In genomic region chr12:45670339-45671065, GRCh38 we compare ENCODE assay signal across 10 cellular contexts. TPM values are rescaled to one million over a fixed set of nuclear protein-coding genes. Genes with fewer than 3 reads are reported as not detected.
DNase-seq lines count a peak whose midpoint lies in the region; ATAC-seq and TF ChIP-seq lines count a peak whose summit lies in the region.
"Had no signal": no experiment of that assay in that cellular context is flagged by ENCODE, and none has a peak within 500 bp of the region (broad histone marks: within the 10 kb centered on the region; RNA-seq: fewer than 3 reads in every experiment).

No MANE protein-coding gene starts in this region.

- H3K4me1 Mint-ChIP-seq in osteocyte (ENCODE audit: unreplicated experiment): peaks cover 3% of the 10 kb centered on the region

- no peak overlapping the region for H3K27ac Mint-ChIP-seq in osteocyte (ENCODE audit: unreplicated experiment)

- H3K36me3 Mint-ChIP-seq in osteocyte (ENCODE audit: unreplicated experiment): no peaks in the 10 kb centered on the region

- intact Hi-C loops in stomach (cut with DNase I; ENCODE audit: low total_unique reads): no loop called here

- TF ChIP-seq CTCF in AG10803 (conservative IDR thresholded peaks at IDR 0.05; ENCODE audit: low read length) (no peak), osteocyte (IDR thresholded peaks at IDR 0.05) (no peak), stomach (IDR thresholded peaks at IDR 0.05) (no peak)

- ATAC-seq in GM19035 (IDR thresholded peaks at IDR 0.05; ENCODE audit: unreplicated experiment) (peak; percentile 52), HG03108 (IDR thresholded peaks at IDR 0.05; ENCODE audit: unreplicated experiment) (peak; percentile 46)

- no peaks in the 10 kb centered on the region for H3K27me3 ChIP-seq in stomach
- H3K27me3 ChIP-seq: upper lobe of left lung had no signal

- no peak for TF ChIP-seq EP300 in stomach (IDR thresholded peaks at IDR 0.05)

- H3K27me3 Mint-ChIP-seq in osteocyte (ENCODE audit: unreplicated experiment): peaks cover 20% of the 10 kb centered on the region

- no peak for TF ChIP-seq POLR2A in stomach (IDR thresholded peaks at IDR 0.05)

- no peak overlapping the region for H3K4me3 Mint-ChIP-seq in osteocyte (ENCODE audit: unreplicated experiment)

- no peaks in the 10 kb centered on the region for H3K36me3 ChIP-seq in stomach
- H3K36me3 ChIP-seq: upper lobe of left lung had no signal

- WGBS in stomach, 5 donors: 68 to 90% (median 86%) methylated on average over 5 of the region's 5 CpGs

- no peaks in the 10 kb centered on the region for H3K9me3 Mint-ChIP-seq in osteocyte (ENCODE audit: unreplicated experiment)

- no peaks in the 10 kb centered on the region for H3K9me3 ChIP-seq in stomach
- H3K9me3 ChIP-seq: upper lobe of left lung had no signal

- H3K27ac ChIP-seq in stomach: no peak overlapping the region
- H3K27ac ChIP-seq: upper lobe of left lung had no signal

- DNase-seq in AG10803 (ENCODE audit: low read depth) (peak; percentile 39), UCSD-AML1 (lab: John Stamatoyannopoulos, UW; ENCODE audit: unreplicated experiment) (peak; percentile 15), retina (no peak), osteocyte (ENCODE audit: extremely low spot score, unreplicated experiment) (no peak), stomach (no peak)
- no peak for DNase-seq in stimulated activated CD4-positive, alpha-beta T cell treated with anti-CD3 and anti-CD28 coated beads, Interleukin-4, amount 100 ng/mL, for 1 hour
- DNase-seq: upper lobe of left lung had no signal

- peaks cover 0 to 29% (median 16%) of the 10 kb centered on the region in 4 donors for H3K4me1 ChIP-seq in stomach

- H3K4me3 ChIP-seq in AG10803 (ENCODE audit: low read length) (no peak overlapping the region), stomach (no peak overlapping the region)
- H3K4me3 ChIP-seq: lung, upper lobe of left lung had no signal

RNA-seq across cellular contexts. Expression of gene ARID2, which starts 59.0 kb away (rescaled TPM):
- total RNA-seq in osteocyte: 38.1 and 44.4 TPM in 2 replicates
- 10 to 100 TPM in 4 of 5 donors, 1 to 10 TPM in 1; 2.6 to 80.4 (median 28.5) TPM for total RNA-seq in stomach
- polyA plus RNA-seq in stomach: 1 to 10 TPM; 2.8 to 5.6 (median 4.1) TPM

Comparison
In these comparisons a context has a peak if more than half of its experiments do, and no peak if none do; other contexts are left out.
1. DNase-seq: peak in AG10803 (single experiment) and UCSD-AML1 (single experiment); none in stimulated activated CD4-positive, alpha-beta T cell treated with anti-CD3 and anti-CD28 coated beads, Interleukin-4, amount 100 ng/mL, for 1 hour (single experiment), retina (single experiment), osteocyte (single experiment) and stomach (single experiment).